Comparison of ENCODE assay signal across 25 cellular contexts in the genomic region with DNA sequence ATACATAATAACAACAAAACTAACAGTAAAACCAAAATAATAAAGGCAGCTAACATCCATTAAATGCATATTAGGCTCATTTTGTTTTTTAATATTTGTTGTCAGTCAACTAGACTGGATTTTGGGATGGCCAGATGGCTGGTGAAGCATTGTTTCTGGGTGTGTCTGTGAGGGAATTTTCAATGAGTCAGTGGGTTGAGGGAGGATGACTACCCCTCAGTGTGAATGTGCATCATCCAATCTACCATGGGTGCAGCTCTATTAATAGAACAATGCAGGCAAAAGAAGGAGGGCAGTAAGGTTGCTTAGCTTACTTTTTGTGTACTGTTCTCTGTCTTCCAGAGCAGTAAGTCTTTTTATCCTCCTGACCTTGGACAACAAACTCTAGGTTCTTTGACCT.
A peak's percentile ranks its signal among the peaks of the same experiment; 100 is the strongest.
DNase-seq lines count a peak whose midpoint lies in the region; ATAC-seq and TF ChIP-seq lines count a peak whose summit lies in the region.
"Had no signal": no experiment of that assay in that cellular context is flagged by ENCODE, and none has a peak within 500 bp of the region (broad histone marks: within the 10 kb centered on the region; RNA-seq: fewer than 3 reads in every experiment).

No MANE protein-coding gene starts in this region.

- H2BK5ac ChIP-seq in neuronal stem cell (ENCODE audit: low read length): no peak overlapping the region

- H3K9me3 ChIP-seq in neuronal stem cell (replicated peaks in 1 of 2; ENCODE audit: control insufficient read depth in 2 of 2, insufficient read depth in 1 of 2, low read depth in 1 of 2, low read length in 2 of 2): peaks cover 0 to 2% of the 10 kb centered on the region in 2 donors
- H3K9me3 ChIP-seq in Karpas-422 (ENCODE audit: low read length): peaks cover 27% of the 10 kb centered on the region; the same call in 1 of the 2 replicates
- H3K9me3 ChIP-seq: adrenal gland, esophagus squamous epithelium, heart left ventricle, mucosa of descending colon, neutrophil, SK-N-SH, thyroid gland had no signal

- H2BK12ac ChIP-seq in neuronal stem cell (ENCODE audit: low read length): no peak overlapping the region

- H4K8ac ChIP-seq in neuronal stem cell (ENCODE audit: low read depth, low read length): no peak overlapping the region

- H3K27me3 ChIP-seq in neuronal stem cell (ENCODE audit: control insufficient read depth in 3 of 3, insufficient read depth in 3 of 3, low read depth in 1 of 3, low read length in 3 of 3) (no peaks in the 10 kb centered on the region), Karpas-422 (ENCODE audit: low read length) (no peaks in the 10 kb centered on the region)
- H3K27me3 ChIP-seq: adrenal gland, esophagus squamous epithelium, heart left ventricle, neutrophil, thyroid gland had no signal

- H3K9ac ChIP-seq in neuronal stem cell (ENCODE audit: low read depth, low read length, poor library complexity) (no peak overlapping the region), Karpas-422 (ENCODE audit: low read length) (no peak overlapping the region)
- H3K9ac ChIP-seq: SK-N-SH had no signal

- H2AK5ac ChIP-seq in neuronal stem cell (ENCODE audit: low read depth, low read length): no peak overlapping the region

- H3K4me3 ChIP-seq in astrocyte of the spinal cord (ENCODE audit: low read depth, low read length) (no peak overlapping the region), neuronal stem cell (ENCODE audit: low read length in 2 of 2) (no peak overlapping the region), Karpas-422 (ENCODE audit: low read length) (no peak overlapping the region)
- H3K4me3 ChIP-seq: adrenal gland, esophagus squamous epithelium, heart left ventricle, mucosa of descending colon, skin epidermis, thyroid gland had no signal

- no peak overlapping the region for H3K27ac ChIP-seq in neuronal stem cell (replicated peaks; ENCODE audit: low read length)
- no peak overlapping the region for H3K27ac ChIP-seq in Karpas-422 (ENCODE audit: low read length)
- H3K27ac ChIP-seq: adrenal gland, C4-2B, esophagus squamous epithelium, heart left ventricle, neutrophil, skin epidermis, thyroid gland had no signal

- no peak overlapping the region for H3K4me2 ChIP-seq in neuronal stem cell (ENCODE audit: insufficient read depth, low read length, poor library complexity, severe bottlenecking)
- H3K4me2 ChIP-seq in Karpas-422 (ENCODE audit: low read depth, low read length, poor library complexity, severe bottlenecking): no peak overlapping the region
- H3K4me2 ChIP-seq: SK-N-SH had no signal

- ATAC-seq in GM21825 (IDR thresholded peaks at IDR 0.05; ENCODE audit: unreplicated experiment): no peak
- ATAC-seq: left ventricle myocardium superior, mucosa of descending colon, Panc1, WTC11 had no signal

- H4K20me1 ChIP-seq in Karpas-422 (ENCODE audit: insufficient read depth, low read depth, low read length): no peaks in the 10 kb centered on the region

- no peaks in the 10 kb centered on the region for H3K79me1 ChIP-seq in neuronal stem cell (ENCODE audit: low read depth, low read length)

- peak overlapping the region; percentile 18 for H2AFZ ChIP-seq in neuronal stem cell (ENCODE audit: low read length)
- no peak overlapping the region for H2AFZ ChIP-seq in Karpas-422 (ENCODE audit: low read length)

- H3K4me1 ChIP-seq in neuronal stem cell (ENCODE audit: control insufficient read depth in 2 of 2, insufficient read depth in 1 of 2, low read depth in 1 of 2, low read length in 2 of 2) (peaks cover 11 to 18% of the 10 kb centered on the region in 2 donors), Karpas-422 (ENCODE audit: low read length) (no peaks in the 10 kb centered on the region)
- H3K4me1 ChIP-seq: adrenal gland, esophagus squamous epithelium, thyroid gland had no signal

- no peak overlapping the region for H3K23ac ChIP-seq in neuronal stem cell (ENCODE audit: low read depth, low read length, poor library complexity)

- no peak overlapping the region for H3K14ac ChIP-seq in neuronal stem cell (ENCODE audit: low read length)

- no peak for TF ChIP-seq CTCF in astrocyte of the spinal cord (IDR thresholded peaks at IDR 0.05; ENCODE audit: low read depth, low read length)

- peak; percentile 90 for DNase-seq in HT1080 (ENCODE audit: low read depth)
- DNase-seq in astrocyte of the spinal cord (ENCODE audit: low read depth, low spot score): peak; percentile 24
- peak; percentile 2 for DNase-seq in fibroblast of peridontal ligament (ENCODE audit: extremely low read depth)
- no peak for DNase-seq in neuronal stem cell (ENCODE audit: low spot score)
- no peak for DNase-seq in GM03348 (ENCODE audit: low spot score)
- DNase-seq in middle frontal gyrus (ENCODE audit: extremely low spot score, low spot score): no peak
- no peak for DNase-seq in Karpas-422
- DNase-seq: activated CD4-positive, alpha-beta T cell treated with anti-CD3 and anti-CD28 coated beads, Interleukin-2, amount 50 U/mL, for 48 hours; adrenal gland; EL; esophagus squamous epithelium; heart left ventricle; left ventricle myocardium superior; mucosa of descending colon; NCI-H1436; NCI-H510A treated with DMSO at 0.1 percent for 48 hours; SK-N-SH; stimulated activated naive CD4-positive, alpha-beta T cell treated with Interleukin-2 at 50 U/mL for 16 hours; thyroid gland had no signal

- H2BK120ac ChIP-seq in neuronal stem cell (ENCODE audit: low read depth, low read length): no peak overlapping the region

- H3K18ac ChIP-seq in neuronal stem cell (ENCODE audit: low read length): no peak overlapping the region

- no peak overlapping the region for H4K91ac ChIP-seq in neuronal stem cell (ENCODE audit: low read depth, low read length, poor library complexity)

- H3K9me2 ChIP-seq in Karpas-422 (replicated peaks; ENCODE audit: insufficient read depth, low read length): no peaks in the 10 kb centered on the region
- H3K9me2 ChIP-seq: SK-N-SH had no signal

- in situ Hi-C loops in astrocyte of the spinal cord (cut with HindIII; ENCODE audit: low sequenced_read_pairs): no loop called here

- no peak overlapping the region for H2BK15ac ChIP-seq in neuronal stem cell (ENCODE audit: low read length)

- H3K4ac ChIP-seq in neuronal stem cell (ENCODE audit: low read length): no peak overlapping the region

- no peaks in the 10 kb centered on the region for H3K79me2 ChIP-seq in Karpas-422 (ENCODE audit: low read length)

- H3K36me3 ChIP-seq in neuronal stem cell (replicated peaks in 1 of 2; ENCODE audit: control insufficient read depth in 2 of 2, insufficient read depth in 2 of 2, low read length in 2 of 2) (no peaks in the 10 kb centered on the region), Karpas-422 (ENCODE audit: insufficient read depth, low read length) (no peaks in the 10 kb centered on the region)
- H3K36me3 ChIP-seq: adrenal gland, esophagus squamous epithelium, heart left ventricle, neutrophil, thyroid gland had no signal

Comparison
In these comparisons a context has a peak if more than half of its experiments do, and no peak if none do; other contexts are left out.
1. DNase-seq: peak in HT1080 (single experiment), astrocyte of the spinal cord (single experiment) and fibroblast of peridontal ligament (single experiment); none in neuronal stem cell (single experiment), GM03348 (single experiment), middle frontal gyrus (single experiment) and Karpas-422 (single experiment).